In genomic region chr6:147776631-147777030, GRCh38 we compare ENCODE assay signal across 31 cellular contexts.
"Had no signal": no experiment of that assay in that cellular context is flagged by ENCODE, and none has a peak within 500 bp of the region (broad histone marks: within the 10 kb centered on the region; RNA-seq: fewer than 3 reads in every experiment).

No MANE protein-coding gene starts in this region.

- H3K4me3 ChIP-seq: adrenal gland, body of pancreas, breast epithelium had no signal

- DNase-seq: activated B cell treated with CpG ODN at 0.5 μM for 24 hours; activated CD4-positive, alpha-beta memory T cell treated with anti-CD3 and anti-CD28 coated beads for 36 hours; activated CD4-positive, alpha-beta T cell treated with anti-CD3 and anti-CD28 coated beads for 4 hours; activated CD4-positive, alpha-beta T cell treated with anti-CD3 and anti-CD28 coated beads, Interleukin-2, amount 10 ng/mL, durations not matched to agents 24 days and 14 days; activated CD4-positive, alpha-beta T cell treated with anti-CD3 and anti-CD28 coated beads, Interleukin-2, amount 50 U/mL, for 1 hour; activated CD4-positive, alpha-beta T cell treated with anti-CD3 and anti-CD28 coated beads, Interleukin-2, amount 50 U/mL, for 4 hours; activated CD4-positive, CD25-positive, alpha-beta regulatory T cell treated with anti-CD3 and anti-CD28 coated beads, Interleukin-2, amount 50 U/mL, for 72 hours; activated CD8-positive, alpha-beta memory T cell treated with anti-CD3 and anti-CD28 coated beads, Interleukin-2, amount 50 U/mL, for 4 hours; activated CD8-positive, alpha-beta T cell treated with anti-CD3 and anti-CD28 coated beads for 36 hours; activated effector memory CD4-positive, alpha-beta T cell treated with anti-CD3 and anti-CD28 coated beads, Interleukin-2, amount 50 U/mL, for 16 hours; activated gamma-delta T cell treated with Interleukin-2 at 50 U/mL for 16 hours; activated naive CD4-positive, alpha-beta T cell; activated naive CD4-positive, alpha-beta T cell treated with anti-CD3 and anti-CD28 coated beads for 36 hours; activated naive CD4-positive, alpha-beta T cell treated with anti-CD3 and anti-CD28 coated beads, Interleukin-2, amount 50 U/mL, for 16 hours; activated naive CD8-positive, alpha-beta T cell treated with anti-CD3 and anti-CD28 coated beads for 36 hours; activated T-cell treated with anti-CD3 and anti-CD28 coated beads for 4 hours; activated T-cell treated with anti-CD3 and anti-CD28 coated beads, Interleukin-2, amount 50 U/mL, for 1 hour; activated T-cell treated with anti-CD3 and anti-CD28 coated beads, Interleukin-2, amount 50 U/mL, for 4 hours; activated T-cell treated with anti-CD3 and anti-CD28 coated beads, Interleukin-2, amount 50 U/mL, for 72 hours; adrenal gland; amniotic stem cell; aorta; body of pancreas; brain microvascular endothelial cell; central memory CD4-positive, alpha-beta T cell; T-helper 1 cell; T-helper 2 cell; T-helper 9 cell had no signal

- ATAC-seq: activated CD8-positive, alpha-beta T cell treated with anti-CD3 and anti-CD28 coated beads for 36 hours; activated naive CD4-positive, alpha-beta T cell treated with anti-CD3 and anti-CD28 coated beads, Interleukin-2, amount 50 U/mL, for 72 hours; activated T-cell treated with anti-CD3 and anti-CD28 coated beads, Interleukin-2, amount 50 U/mL, for 4 hours; activated T-cell treated with anti-CD3 and anti-CD28 coated beads, Interleukin-2, amount 50 U/mL, for 72 hours; activated T-helper 17 cell treated with anti-CD3 and anti-CD28 coated beads, Interleukin-2, amount 50 U/mL, for 72 hours; body of pancreas had no signal
